ENCODE assay signal across 23 cellular contexts in the genomic region with DNA sequence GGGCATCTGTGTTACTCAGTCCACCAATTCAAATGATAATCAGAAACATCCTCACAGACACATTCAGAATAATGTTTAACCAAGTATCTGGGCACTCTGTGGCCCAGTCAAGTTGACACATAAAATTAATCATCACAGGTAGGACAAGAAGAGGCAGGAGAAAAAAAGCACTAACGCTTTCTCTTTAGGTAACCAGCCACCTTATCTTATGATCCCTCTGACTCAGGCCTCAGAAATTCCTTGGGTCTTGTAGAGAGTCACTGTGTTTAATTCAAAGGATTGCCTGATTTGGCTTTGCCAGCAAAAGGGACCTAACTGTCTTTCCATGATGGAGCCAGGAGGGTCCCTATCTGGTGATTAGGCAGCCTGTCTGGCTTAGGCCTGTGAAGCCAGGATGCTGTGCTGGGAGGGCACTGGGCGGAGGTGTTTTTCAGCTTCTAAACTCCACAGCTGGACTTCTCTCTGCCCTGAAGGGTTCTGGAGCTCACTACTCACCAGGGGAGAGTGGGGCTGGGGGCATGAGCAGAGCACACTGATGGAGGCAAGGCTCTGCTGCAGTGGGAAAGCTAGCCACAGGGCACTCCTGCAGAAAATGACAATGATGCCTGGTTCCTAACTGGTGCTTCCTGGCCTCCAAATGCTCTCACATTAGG. TPM values are rescaled to one million over a fixed set of nuclear protein-coding genes. Genes with fewer than 3 reads are reported as not detected.
DNase-seq lines count a peak whose midpoint lies in the region; ATAC-seq and TF ChIP-seq lines count a peak whose summit lies in the region.
"Had no signal": no experiment of that assay in that cellular context is flagged by ENCODE, and none has a peak within 500 bp of the region (broad histone marks: within the 10 kb centered on the region; RNA-seq: fewer than 3 reads in every experiment).

No MANE protein-coding gene starts in this region.

- H3K27ac ChIP-seq in endodermal cell (ENCODE audit: low read depth, low read length), result no peak overlapping the region
- H3K27ac ChIP-seq in effector memory CD4-positive, alpha-beta T cell (ENCODE audit: insufficient read depth, low read length, poor library complexity, severe bottlenecking), result no peak overlapping the region

- H3K4me3 Mint-ChIP-seq in Calu3 (ENCODE audit: low read depth, unreplicated experiment), result no peak overlapping the region
- H3K4me3 Mint-ChIP-seq in endodermal cell, result no peak overlapping the region
- H3K4me3 Mint-ChIP-seq: CD4-positive, alpha-beta memory T cell had no signal

- intact Hi-C loops in Calu3 (cut with micrococcal nuclease; ENCODE audit: unreplicated experiment), result no loop called here

- CTCF ChIA-PET in Calu3 (lab: Charles Lee), result interaction anchor here (0.5 kb wide), 1 partner anchor 182 kb away, joined by 3 read pairs; no protein-coding TSS in a partner anchor

- H3K27me3 ChIP-seq in NT2/D1 (ENCODE audit: insufficient read depth, insufficient read length) (peaks cover 67% of the 10 kb centered on the region), endodermal cell (ENCODE audit: control insufficient read depth, insufficient read depth, low read length, poor library complexity, severe bottlenecking) (peaks cover 7% of the 10 kb centered on the region)
- H3K27me3 ChIP-seq in effector memory CD4-positive, alpha-beta T cell (replicated peaks; ENCODE audit: control insufficient read depth, insufficient read depth, low read length, poor library complexity, severe bottlenecking), result peaks cover 2% of the 10 kb centered on the region

- ATAC-seq in GM19351 (IDR thresholded peaks at IDR 0.05; ENCODE audit: unreplicated experiment), result no peak
- ATAC-seq: Panc1 had no signal

- 71 to 83% methylated on average over 1 to 2 of the region's 2 CpGs for WGBS in endodermal cell (ENCODE audit: insufficient coverage in 1 of 2, insufficient read length in 1 of 2), 2 experiments

- H3K4me1 Mint-ChIP-seq in Calu3 (ENCODE audit: low read depth, unreplicated experiment) (no peaks in the 10 kb centered on the region), endodermal cell (peaks cover 7% of the 10 kb centered on the region)
- H3K4me1 Mint-ChIP-seq: CD4-positive, alpha-beta memory T cell had no signal

- no TSS peak for BruUV-seq in Calu3 (replicated peaks; lab: Mats Ljungman, UMichigan)

- H3K27ac Mint-ChIP-seq in Calu3 (ENCODE audit: unreplicated experiment) (no peak overlapping the region), endodermal cell (no peak overlapping the region)

- H3K9ac ChIP-seq in NT2/D1 (ENCODE audit: insufficient read length, low read depth) (no peak overlapping the region), endodermal cell (ENCODE audit: extremely low read depth, low read length, poor library complexity, severe bottlenecking) (no peak overlapping the region)

- H3K36me3 Mint-ChIP-seq in Calu3 (ENCODE audit: insufficient read depth, unreplicated experiment) (no peaks in the 10 kb centered on the region), endodermal cell (ENCODE audit: low read depth) (no peaks in the 10 kb centered on the region)
- H3K36me3 Mint-ChIP-seq: CD4-positive, alpha-beta memory T cell had no signal

- TF ChIP-seq CTCF in Calu3 (IDR thresholded peaks at IDR 0.05; ENCODE audit: unreplicated experiment) (no peak), endodermal cell (conservative IDR thresholded peaks at IDR 0.05) (no peak)

- H3K4me3 ChIP-seq in NT2/D1 (ENCODE audit: insufficient read length, low read depth) (no peak overlapping the region), endodermal cell (ENCODE audit: low read length) (no peak overlapping the region)
- H3K4me3 ChIP-seq in effector memory CD4-positive, alpha-beta T cell (ENCODE audit: insufficient read depth, low read depth, low read length, poor library complexity, severe bottlenecking), result no peak overlapping the region

- H3K4me1 ChIP-seq in NT2/D1 (ENCODE audit: insufficient read depth, insufficient read length), result no peaks in the 10 kb centered on the region
- H3K4me1 ChIP-seq in endodermal cell (ENCODE audit: control insufficient read depth, insufficient read depth, low read length), result peaks cover 8% of the 10 kb centered on the region
- H3K4me1 ChIP-seq in effector memory CD4-positive, alpha-beta T cell (ENCODE audit: control insufficient read depth, insufficient read depth, low read length, poor library complexity, severe bottlenecking), result no peaks in the 10 kb centered on the region

- H3K36me3 ChIP-seq in NT2/D1 (ENCODE audit: insufficient read depth, insufficient read length, low read length) (no peaks in the 10 kb centered on the region), endodermal cell (ENCODE audit: control insufficient read depth, insufficient read depth, low read length) (no peaks in the 10 kb centered on the region)
- H3K36me3 ChIP-seq in effector memory CD4-positive, alpha-beta T cell (ENCODE audit: control insufficient read depth, insufficient read depth, low read length), result no peaks in the 10 kb centered on the region

- H3K27me3 Mint-ChIP-seq in Calu3 (ENCODE audit: unreplicated experiment) (peaks cover 47% of the 10 kb centered on the region), endodermal cell (ENCODE audit: insufficient read depth) (peaks cover 20% of the 10 kb centered on the region)

- H3K9me3 ChIP-seq in NT2/D1 (ENCODE audit: insufficient read depth, low read length) (no peaks in the 10 kb centered on the region), endodermal cell (ENCODE audit: control insufficient read depth, low read length) (no peaks in the 10 kb centered on the region)
- H3K9me3 ChIP-seq in effector memory CD4-positive, alpha-beta T cell (ENCODE audit: control insufficient read depth, low read length), result no peaks in the 10 kb centered on the region

- DNase-seq in Calu3, result peak; percentile 9
- peak; percentile 33 for DNase-seq in NT2/D1 (ENCODE audit: low read depth, low spot score)
- DNase-seq in endodermal cell, result peak; percentile 65
- peak; percentile 83 for DNase-seq in kidney tubule cell (ENCODE audit: low spot score)
- no peak for DNase-seq in effector memory CD4-positive, alpha-beta T cell
- no peak for DNase-seq in SIG-M5 (lab: John Stamatoyannopoulos, UW)
- DNase-seq in NCI-H446 (lab: John Stamatoyannopoulos, UW), result no peak
- DNase-seq: CD4-positive, alpha-beta memory T cell; DMS79 treated with DMSO at 0.1 percent for 48 hours; GDM1; GOT3; KBM-7; NCI-H1048; NCI-H1436 treated with DMSO at 0.1 percent for 48 hours; NCI-H2029 treated with DMSO at 0.1 percent for 48 hours; NCI-H2171 treated with DMSO at 0.1 percent for 48 hours; NCI-H774; SHP77 had no signal

- H3K9me3 Mint-ChIP-seq in Calu3 (ENCODE audit: low read depth, unreplicated experiment) (no peaks in the 10 kb centered on the region), endodermal cell (no peaks in the 10 kb centered on the region)

RNA-seq across cellular contexts. Expression of a gene that starts 36.4 kb away (rescaled TPM):
- total RNA-seq in Calu3 (2022) (not detected in 2 replicates), endodermal cell (under 1 TPM; 0.04 to 0.20 TPM)
- polyA plus RNA-seq in endodermal cell (2013, experiment 1 of 2), result 1.4 TPM
- polyA plus RNA-seq in endodermal cell (2013, experiment 2 of 2), result 1.2 TPM
- total RNA-seq: A172; CD4-positive, alpha-beta memory T cell; NCI-H460 had no signal
- polyA plus RNA-seq: BJ had no signal

Comparison
In these comparisons a context has a peak if more than half of its experiments do, and no peak if none do; other contexts are left out.
1. DNase-seq: peak in Calu3 (single experiment), NT2/D1 (single experiment), endodermal cell (single experiment) and kidney tubule cell (single experiment); none in effector memory CD4-positive, alpha-beta T cell (0 of 3), SIG-M5 (single experiment) and NCI-H446 (0 of 2).